1 cellular context compared by ENCODE assay signal in the genomic region with DNA sequence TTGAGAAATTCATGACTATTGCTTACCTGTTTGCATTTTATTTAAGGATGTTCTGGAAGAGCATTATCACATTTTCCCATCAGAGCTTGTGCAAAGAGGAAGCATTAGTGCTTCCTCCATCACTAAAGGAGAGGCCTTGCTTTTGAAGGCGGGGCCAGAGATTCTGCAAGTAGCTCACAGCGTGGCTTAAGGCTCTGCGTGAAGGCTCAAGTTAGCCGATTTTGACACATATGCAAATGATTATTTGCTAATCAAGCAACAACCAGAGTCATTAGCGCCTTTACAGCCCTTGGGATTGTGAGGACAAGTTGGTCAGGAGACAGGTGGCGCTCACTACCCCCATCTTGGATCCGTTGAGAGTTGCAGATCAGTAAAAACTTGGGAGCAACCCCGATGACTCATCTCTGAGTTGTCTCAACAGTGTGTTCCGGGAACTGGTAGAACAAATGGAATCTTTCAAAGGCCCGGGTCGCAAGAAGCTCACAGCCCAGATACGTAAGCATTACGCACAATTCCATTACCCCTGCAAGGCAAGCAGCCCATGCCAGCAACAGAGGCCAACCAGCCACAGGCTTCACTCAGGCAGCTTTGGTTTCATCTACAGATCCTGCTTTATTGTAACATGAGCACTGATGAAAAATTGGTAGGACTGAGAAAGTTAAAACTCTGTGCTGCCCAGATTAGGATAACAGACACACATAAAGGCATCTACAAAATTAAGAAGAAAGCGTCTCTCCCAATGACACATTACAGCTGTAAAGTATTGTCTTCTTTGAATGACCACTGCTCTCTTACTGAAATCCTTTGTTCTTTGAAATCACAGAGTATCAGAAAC.
TF ChIP-seq lines count a peak whose summit lies in the region.

No MANE protein-coding gene starts in this region.

TF ChIP-seq in H1, 55 proteins besides CTCF, POLR2A, EP300 and RAD21:
- TF ChIP-seq JUN (IDR thresholded peaks at IDR 0.05; ENCODE audit: low read depth, low read length) (0 out of 2 replicates have a peak, but pooled peaks have one; percentile 31), POU5F1 (IDR thresholded peaks at IDR 0.05; ENCODE audit: low read depth, low read length) (no peak), TEAD4 (IDR thresholded peaks at IDR 0.05; ENCODE audit: low read depth, low read length) (no peak), TAF1 (IDR thresholded peaks at IDR 0.05; ENCODE audit: low read depth, low read length) (peak; percentile 46; the same call in 1 of the 2 replicates), JUND (IDR thresholded peaks at IDR 0.05; ENCODE audit: low read length) (peak; percentile 93), YY1 (IDR thresholded peaks at IDR 0.05; ENCODE audit: low read depth, low read length) (peak; percentile 72), CHD1 (IDR thresholded peaks at IDR 0.05; ENCODE audit: low read depth, low read length) (no peak), ASH2L (IDR thresholded peaks at IDR 0.05; ENCODE audit: low read length) (peak; percentile 67), CREB1 (IDR thresholded peaks at IDR 0.05) (peak; percentile 40; the same call in 1 of the 2 replicates), KDM4A (IDR thresholded peaks at IDR 0.05; ENCODE audit: low read depth, low read length, severe bottlenecking) (peak; percentile 12), RFX5 (IDR thresholded peaks at IDR 0.05; ENCODE audit: borderline replicate concordance, low read depth, low read length) (no peak), SUZ12 (IDR thresholded peaks at IDR 0.05; ENCODE audit: low read length) (no peak)
- TF ChIP-seq, protein P1, sequence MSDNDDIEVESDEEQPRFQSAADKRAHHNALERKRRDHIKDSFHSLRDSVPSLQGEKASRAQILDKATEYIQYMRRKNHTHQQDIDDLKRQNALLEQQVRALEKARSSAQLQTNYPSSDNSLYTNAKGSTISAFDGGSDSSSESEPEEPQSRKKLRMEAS (IDR thresholded peaks at IDR 0.05): 0 out of 2 replicates have a peak, but pooled peaks have one; percentile 15
